Comparison of ENCODE assay signal across 8 cellular contexts in genomic region chr19:17327654-17328516, GRCh38. TPM values are rescaled to one million over a fixed set of nuclear protein-coding genes. Genes with fewer than 3 reads are reported as not detected.
A peak's percentile ranks its signal among the peaks of the same experiment; 100 is the strongest.
DNase-seq lines count a peak whose midpoint lies in the region; ATAC-seq and TF ChIP-seq lines count a peak whose summit lies in the region.

No MANE protein-coding gene starts in this region.

- WGBS in sigmoid colon, 2 donors = 7 to 26% methylated on average over 64 of the region's 64 CpGs

- ATAC-seq in left cardiac atrium (peak; percentile 35 to 78), GM19395 (IDR thresholded peaks at IDR 0.05; ENCODE audit: unreplicated experiment) (no peak), GM18517 (IDR thresholded peaks at IDR 0.05; ENCODE audit: unreplicated experiment) (no peak)

- H3K36me3 ChIP-seq in BLaER1 (peaks cover 32% of the 10 kb centered on the region), sigmoid colon (peaks cover 0 to 8% (median 0%) of the 10 kb centered on the region in 4 donors)

- H3K4me1 ChIP-seq in BLaER1 = peaks cover 55% of the 10 kb centered on the region
- H3K4me1 ChIP-seq in sigmoid colon = peaks cover 0 to 22% (median 19%) of the 10 kb centered on the region in 4 donors

- peak overlapping the region; percentile 64; the same call in 1 of the 2 replicates for H3K9ac ChIP-seq in BLaER1

- TF ChIP-seq EP300 in sigmoid colon (IDR thresholded peaks at IDR 0.05) = no peak

- DNase-seq in NCI-H146 (lab: John Stamatoyannopoulos, UW) (peak; percentile 94), left cardiac atrium (peak; percentile 79), sigmoid colon (peak; percentile 89), NCI-H2081 (lab: John Stamatoyannopoulos, UW) (no peak)
- DNase-seq in activated effector memory CD4-positive, alpha-beta T cell treated with Interleukin-2 at 50 U/mL for 16 hours = peak; percentile 38

- intact Hi-C loops in left cardiac atrium (cut with DNase I) = no loop called here
- intact Hi-C loops in sigmoid colon (cut with DNase I) = no loop called here

- H4K20me1 ChIP-seq in BLaER1 = peaks cover 26% of the 10 kb centered on the region

- H3K4me2 ChIP-seq in BLaER1 = peak overlapping the region; percentile 95

- H3K9me3 ChIP-seq in BLaER1 (peaks cover 3% of the 10 kb centered on the region; the same call in 1 of the 2 replicates), sigmoid colon (no peaks in the 10 kb centered on the region)

- 0 out of 2 replicates have a peak overlapping the region, but pooled peaks have one; percentile 55 for H3K27ac ChIP-seq in BLaER1
- peak overlapping the region in 3 of 4 donors; percentile 2 to 22 (median 3) for H3K27ac ChIP-seq in sigmoid colon

- H3K4me3 ChIP-seq in BLaER1 (peak overlapping the region; percentile 61), sigmoid colon (peak overlapping the region; percentile 11 to 39 (median 38))

- peak in 1 of 2 donors; percentile 15 for TF ChIP-seq POLR2A in sigmoid colon (IDR thresholded peaks at IDR 0.05)

- peak in 2 of 4 experiments; percentile 20 to 24 for TF ChIP-seq CTCF in sigmoid colon (IDR thresholded peaks at IDR 0.05)

- H3K27me3 ChIP-seq in BLaER1 (peaks cover 27% of the 10 kb centered on the region), sigmoid colon (peaks cover 5 to 48% (median 27%) of the 10 kb centered on the region in 3 donors)

RNA-seq across cellular contexts. Expression of gene ANO8, which starts 6.8 kb away (rescaled TPM):
- total RNA-seq in left cardiac atrium = 1 to 10 TPM; 9.5 to 10.0 TPM
- total RNA-seq in sigmoid colon = 10 to 100 TPM in 1 of 4 donors, 1 to 10 TPM in 3; 2.0 to 10.5 (median 2.7) TPM
- polyA plus RNA-seq in sigmoid colon = 1 to 10 TPM in 2 of 3 donors, under 1 TPM in 1; 0.46 to 5.4 (median 1.2) TPM

RNA-seq across cellular contexts. Expression of gene GTPBP3, which starts 9.5 kb away (rescaled TPM):
- 10 to 100 TPM in 1 of 2 donors, 1 to 10 TPM in 1; 9.7 to 12.8 TPM for total RNA-seq in left cardiac atrium
- 10 to 100 TPM in 3 of 4 donors, 1 to 10 TPM in 1; 4.6 to 22.2 (median 15.4) TPM for total RNA-seq in sigmoid colon
- polyA plus RNA-seq in sigmoid colon = 10 to 100 TPM in 1 of 3 donors, 1 to 10 TPM in 2; 3.7 to 16.0 (median 4.8) TPM

RNA-seq across cellular contexts. Expression of gene DDA1, which starts 18.5 kb away (rescaled TPM):
- total RNA-seq in left cardiac atrium (10 to 100 TPM; 27.5 to 33.3 TPM), sigmoid colon (10 to 100 TPM in 2 of 4 donors, 1 to 10 TPM in 2; 6.1 to 10.3 (median 8.7) TPM)
- 100 to 1,000 TPM in 1 of 3 donors, 10 to 100 TPM in 2; 57.1 to 101 (median 82.6) TPM for polyA plus RNA-seq in sigmoid colon

RNA-seq across cellular contexts. Expression of gene MRPL34, which starts 22.2 kb away (rescaled TPM):
- 100 to 1,000 TPM; 147 to 152 TPM for total RNA-seq in left cardiac atrium
- 100 to 1,000 TPM; 174 to 390 (median 267) TPM for total RNA-seq in sigmoid colon
- 100 to 1,000 TPM; 217 to 476 (median 275) TPM for polyA plus RNA-seq in sigmoid colon

RNA-seq across cellular contexts. Expression of gene ABHD8, which starts 24.7 kb away (rescaled TPM):
- total RNA-seq in left cardiac atrium (10 to 100 TPM; 11.2 to 11.6 TPM), sigmoid colon (10 to 100 TPM; 15.5 to 21.9 (median 18.8) TPM)
- polyA plus RNA-seq in sigmoid colon = 1 to 10 TPM; 4.2 to 9.0 (median 7.4) TPM

Comparison
In these comparisons a context has a peak if more than half of its experiments do, and no peak if none do; other contexts are left out.
1. DNase-seq: peak in NCI-H146 (single experiment), activated effector memory CD4-positive, alpha-beta T cell treated with Interleukin-2 at 50 U/mL for 16 hours (single experiment), left cardiac atrium (single experiment) and sigmoid colon (single experiment); none in NCI-H2081 (0 of 2).
2. ATAC-seq: peak in left cardiac atrium (2 of 2); none in GM19395 (single experiment) and GM18517 (single experiment).